Comparison of ENCODE assay signal across 16 cellular contexts in the genomic region with DNA sequence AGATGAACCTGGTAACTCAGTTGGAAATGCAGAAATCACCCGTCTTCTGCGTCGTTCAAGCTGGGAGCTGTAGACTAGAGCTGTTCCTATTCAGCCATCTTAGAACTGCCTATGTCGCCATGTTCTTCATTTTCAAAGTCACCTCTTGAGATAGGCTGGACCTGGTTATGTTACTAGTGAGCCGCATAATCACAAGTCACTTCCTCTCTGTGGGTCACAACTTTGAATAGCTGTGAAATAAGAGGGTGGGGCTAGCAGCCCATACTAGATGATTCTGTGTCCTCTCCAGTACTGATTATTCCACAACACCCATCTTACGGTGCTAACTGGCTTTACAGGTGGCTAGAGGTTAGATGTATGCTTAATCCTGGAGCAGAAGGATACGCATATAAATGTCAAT.
DNase-seq lines count a peak whose midpoint lies in the region; ATAC-seq lines count a peak whose summit lies in the region.
"Had no signal": no experiment of that assay in that cellular context is flagged by ENCODE, and none has a peak within 500 bp of the region (broad histone marks: within the 10 kb centered on the region; RNA-seq: fewer than 3 reads in every experiment).

No MANE protein-coding gene starts in this region.

- H3K9me3 ChIP-seq in neuronal stem cell (replicated peaks in 1 of 2; ENCODE audit: control insufficient read depth in 2 of 2, insufficient read depth in 1 of 2, low read depth in 1 of 2, low read length in 2 of 2): peaks cover 9 to 15% of the 10 kb centered on the region in 2 donors

- H3K27ac Mint-ChIP-seq in central memory CD8-positive, alpha-beta T cell (ENCODE audit: low read depth): peak overlapping the region; percentile 82
- H3K27ac Mint-ChIP-seq in activated T-helper 2 cell treated with anti-CD3 and anti-CD28 coated beads, Interferon-gamma antibody, Interleukin-2, Interleukin-4, amounts not matched to agents 10 μg/mL and 5 μg/mL and 100 μg/mL, durations not matched to agents 14 hours and 24 hours and 36 hours: no peak overlapping the region
- H3K27ac Mint-ChIP-seq: CD8-positive, alpha-beta T cell; GM23338 had no signal

- no peak overlapping the region for H3K4me2 ChIP-seq in neuronal stem cell (ENCODE audit: insufficient read depth, low read length, poor library complexity, severe bottlenecking)
- H3K4me2 ChIP-seq: BLaER1, GM23338 had no signal

- intact Hi-C loops in activated T-helper 2 cell treated with anti-CD3 and anti-CD28 coated beads, Interferon-gamma antibody, Interleukin-2, Interleukin-4, amounts not matched to agents 10 μg/mL and 5 μg/mL and 100 μg/mL, durations not matched to agents 14 hours and 24 hours and 36 hours (cut with micrococcal nuclease): no loop called here

- no peak overlapping the region for H2AK5ac ChIP-seq in neuronal stem cell (ENCODE audit: low read depth, low read length)

- no peak overlapping the region for H2BK5ac ChIP-seq in neuronal stem cell (ENCODE audit: low read length)

- peaks cover 8 to 22% of the 10 kb centered on the region in 2 donors for H3K36me3 ChIP-seq in neuronal stem cell (replicated peaks in 1 of 2; ENCODE audit: control insufficient read depth in 2 of 2, insufficient read depth in 2 of 2, low read length in 2 of 2)

- no peak overlapping the region for H2BK15ac ChIP-seq in neuronal stem cell (ENCODE audit: low read length)

- no peak overlapping the region for H2BK12ac ChIP-seq in neuronal stem cell (ENCODE audit: low read length)

- no CpG with 5 or more reads among the region's 7 CpGs for WGBS in neuronal stem cell (ENCODE audit: extremely low coverage in 2 of 2, insufficient read length in 2 of 2, insufficient replicate concordance in 1 of 2), 2 donors

- no peak overlapping the region for H2AFZ ChIP-seq in neuronal stem cell (ENCODE audit: low read length)
- H2AFZ ChIP-seq: GM23338 had no signal

- peaks cover 21% of the 10 kb centered on the region for H3K4me1 Mint-ChIP-seq in central memory CD8-positive, alpha-beta T cell
- peaks cover 2% of the 10 kb centered on the region for H3K4me1 Mint-ChIP-seq in activated T-helper 2 cell treated with anti-CD3 and anti-CD28 coated beads, Interferon-gamma antibody, Interleukin-2, Interleukin-4, amounts not matched to agents 10 μg/mL and 5 μg/mL and 100 μg/mL, durations not matched to agents 14 hours and 24 hours and 36 hours (ENCODE audit: low read depth)
- H3K4me1 Mint-ChIP-seq: GM23338 had no signal

- H3K27me3 ChIP-seq in neuronal stem cell (ENCODE audit: control insufficient read depth in 3 of 3, insufficient read depth in 3 of 3, low read depth in 1 of 3, low read length in 3 of 3): no peaks in the 10 kb centered on the region
- H3K27me3 ChIP-seq: BLaER1 had no signal

- H3K4me3 Mint-ChIP-seq in central memory CD8-positive, alpha-beta T cell: peak overlapping the region; percentile 61
- no peak overlapping the region for H3K4me3 Mint-ChIP-seq in activated T-helper 2 cell treated with anti-CD3 and anti-CD28 coated beads, Interferon-gamma antibody, Interleukin-2, Interleukin-4, amounts not matched to agents 10 μg/mL and 5 μg/mL and 100 μg/mL, durations not matched to agents 14 hours and 24 hours and 36 hours (ENCODE audit: low read depth)
- H3K4me3 Mint-ChIP-seq: CD8-positive, alpha-beta T cell; GM23338 had no signal

- H3K23ac ChIP-seq in neuronal stem cell (ENCODE audit: low read depth, low read length, poor library complexity): no peak overlapping the region

- DNase-seq in central memory CD8-positive, alpha-beta T cell (ENCODE audit: low spot score in 2 of 2): peak in 1 of 2 donors; percentile 21
- DNase-seq in islet precursor cell: peak; percentile 23
- no peak for DNase-seq in neuronal stem cell (ENCODE audit: low spot score)
- no peak for DNase-seq in NCI-H1436 treated with DMSO at 0.1 percent for 48 hours (lab: John Stamatoyannopoulos, UW)
- DNase-seq in NCI-H1048 (lab: John Stamatoyannopoulos, UW): no peak
- DNase-seq in activated T-helper 2 cell treated with anti-CD3 and anti-CD28 coated beads, Interferon-gamma antibody, Interleukin-2, Interleukin-4, amounts not matched to agents 10 μg/mL and 5 μg/mL and 100 μg/mL, durations not matched to agents 14 hours and 24 hours and 36 hours (ENCODE audit: low spot score): no peak
- DNase-seq in stimulated activated CD4-positive, alpha-beta T cell treated with anti-CD3 and anti-CD28 coated beads, Interleukin-4, amount 100 ng/mL, for 4 hours: no peak
- DNase-seq: 8988T, Calu3, DMS79 treated with DMSO at 0.1 percent for 48 hours, GF-D8, HCEC 1CT had no signal

- no peak overlapping the region for H3K27ac ChIP-seq in neuronal stem cell (replicated peaks; ENCODE audit: low read length)
- H3K27ac ChIP-seq: BLaER1 had no signal

- no peak overlapping the region for H2BK120ac ChIP-seq in neuronal stem cell (ENCODE audit: low read depth, low read length)

- H3K4me1 ChIP-seq in neuronal stem cell (ENCODE audit: control insufficient read depth in 2 of 2, insufficient read depth in 1 of 2, low read depth in 1 of 2, low read length in 2 of 2): no peaks in the 10 kb centered on the region
- H3K4me1 ChIP-seq: BLaER1 had no signal

- H3K9me3 Mint-ChIP-seq in central memory CD8-positive, alpha-beta T cell: no peaks in the 10 kb centered on the region
- peaks cover 47% of the 10 kb centered on the region for H3K9me3 Mint-ChIP-seq in activated T-helper 2 cell treated with anti-CD3 and anti-CD28 coated beads, Interferon-gamma antibody, Interleukin-2, Interleukin-4, amounts not matched to agents 10 μg/mL and 5 μg/mL and 100 μg/mL, durations not matched to agents 14 hours and 24 hours and 36 hours
- H3K9me3 Mint-ChIP-seq: CD8-positive, alpha-beta T cell had no signal

- no peak overlapping the region for H3K18ac ChIP-seq in neuronal stem cell (ENCODE audit: low read length)

- no peak overlapping the region for H3K4ac ChIP-seq in neuronal stem cell (ENCODE audit: low read length)

- no peaks in the 10 kb centered on the region for H3K27me3 Mint-ChIP-seq in central memory CD8-positive, alpha-beta T cell
- H3K27me3 Mint-ChIP-seq in activated T-helper 2 cell treated with anti-CD3 and anti-CD28 coated beads, Interferon-gamma antibody, Interleukin-2, Interleukin-4, amounts not matched to agents 10 μg/mL and 5 μg/mL and 100 μg/mL, durations not matched to agents 14 hours and 24 hours and 36 hours (ENCODE audit: low read depth): no peaks in the 10 kb centered on the region

- no peaks in the 10 kb centered on the region for H3K79me1 ChIP-seq in neuronal stem cell (ENCODE audit: low read depth, low read length)

- H4K8ac ChIP-seq in neuronal stem cell (ENCODE audit: low read depth, low read length): peak overlapping the region; percentile 43

- no peak overlapping the region for H4K91ac ChIP-seq in neuronal stem cell (ENCODE audit: low read depth, low read length, poor library complexity)

- peaks cover 4% of the 10 kb centered on the region for H3K36me3 Mint-ChIP-seq in central memory CD8-positive, alpha-beta T cell (ENCODE audit: insufficient read depth)
- peaks cover 57% of the 10 kb centered on the region for H3K36me3 Mint-ChIP-seq in activated T-helper 2 cell treated with anti-CD3 and anti-CD28 coated beads, Interferon-gamma antibody, Interleukin-2, Interleukin-4, amounts not matched to agents 10 μg/mL and 5 μg/mL and 100 μg/mL, durations not matched to agents 14 hours and 24 hours and 36 hours (ENCODE audit: low read depth)

- peak; percentile 100 for ATAC-seq in central memory CD8-positive, alpha-beta T cell (replicated peaks; ENCODE audit: extremely low read depth, poor library complexity, severe bottlenecking)
- ATAC-seq: CD8-positive, alpha-beta T cell; GM12878; GM23338 had no signal

- H3K14ac ChIP-seq in neuronal stem cell (ENCODE audit: low read length): no peak overlapping the region

- H3K9ac ChIP-seq in neuronal stem cell (ENCODE audit: low read depth, low read length, poor library complexity): no peak overlapping the region
- H3K9ac ChIP-seq: BLaER1 had no signal

- no peak overlapping the region for H3K4me3 ChIP-seq in neuronal stem cell (ENCODE audit: low read length in 2 of 2)
- H3K4me3 ChIP-seq: BLaER1, GM12878, GM23338 had no signal
